ENCODE assay signal across 18 cellular contexts in the genomic region with DNA sequence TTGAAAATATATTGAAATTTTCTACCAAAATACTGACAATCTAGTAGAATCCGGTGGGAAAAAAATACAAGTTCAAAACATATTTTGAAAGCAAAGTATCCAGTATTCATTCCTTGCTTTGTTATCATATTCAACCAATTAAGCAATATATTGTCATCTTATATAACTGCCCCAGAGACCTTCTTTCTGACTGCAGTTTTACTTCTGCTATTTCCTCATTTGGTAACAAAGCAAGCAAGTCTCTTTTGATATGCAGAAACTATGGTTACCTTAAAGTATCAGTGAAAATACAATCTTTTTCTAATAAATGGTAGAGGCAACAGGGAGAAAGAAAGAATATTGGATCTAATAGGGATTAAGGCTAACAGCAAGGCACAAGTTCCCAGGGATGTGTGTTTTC.
"Had no signal": no experiment of that assay in that cellular context is flagged by ENCODE, and none has a peak within 500 bp of the region (broad histone marks: within the 10 kb centered on the region; RNA-seq: fewer than 3 reads in every experiment).

No MANE protein-coding gene starts in this region.

- H3K27me3 Mint-ChIP-seq: stimulated activated naive CD8-positive, alpha-beta T cell treated with anti-CD3 and anti-CD28 coated beads, Interleukin-15, Interleukin-2, amounts not matched to agents 100 ng/mL and 50 ng/mL, for 24 hours had no signal

- H3K27ac ChIP-seq: gastrocnemius medialis, heart right ventricle, neutrophil, pancreas, right lobe of liver, tibial nerve had no signal

- H3K36me3 Mint-ChIP-seq: activated naive CD4-positive, alpha-beta T cell treated with anti-CD3 and anti-CD28 coated beads, Interleukin-2, amount 50 U/mL, for 72 hours; natural killer cell treated with Interleukin-12 subunit alpha and Interleukin-12 subunit beta and Interleukin-15 and Interleukin-18, amount 100 ng/mL, for 72 hours had no signal

- ATAC-seq: activated naive CD4-positive, alpha-beta T cell treated with anti-CD3 and anti-CD28 coated beads, Interleukin-2, amount 50 U/mL, for 72 hours; gastrocnemius medialis; heart right ventricle; natural killer cell treated with Interleukin-12 subunit alpha and Interleukin-12 subunit beta and Interleukin-15 and Interleukin-18, amount 100 ng/mL, for 72 hours; pancreas; right lobe of liver had no signal

- H3K4me1 ChIP-seq: gastrocnemius medialis, heart right ventricle, pancreas, right lobe of liver, tibial nerve had no signal

- H3K27ac Mint-ChIP-seq: activated naive CD4-positive, alpha-beta T cell treated with anti-CD3 and anti-CD28 coated beads, Interleukin-2, amount 50 U/mL, for 72 hours; natural killer cell treated with Interleukin-12 subunit alpha and Interleukin-12 subunit beta and Interleukin-15 and Interleukin-18, amount 100 ng/mL, for 72 hours; stimulated activated naive CD8-positive, alpha-beta T cell treated with anti-CD3 and anti-CD28 coated beads, Interleukin-15, Interleukin-2, amounts not matched to agents 100 ng/mL and 50 ng/mL, for 24 hours had no signal

- H3K9me3 Mint-ChIP-seq: stimulated activated naive CD8-positive, alpha-beta T cell treated with anti-CD3 and anti-CD28 coated beads, Interleukin-15, Interleukin-2, amounts not matched to agents 100 ng/mL and 50 ng/mL, for 24 hours had no signal

- H3K27me3 ChIP-seq: gastrocnemius medialis, heart right ventricle, neutrophil, pancreas, right lobe of liver, tibial nerve had no signal

- H3K9me3 ChIP-seq: gastrocnemius medialis, heart right ventricle, neutrophil, pancreas, right lobe of liver, tibial nerve had no signal

- H3K4me3 ChIP-seq: gastrocnemius medialis, heart right ventricle, pancreas, right lobe of liver, tibial nerve had no signal

- H3K36me3 ChIP-seq: gastrocnemius medialis, heart right ventricle, neutrophil, pancreas, right lobe of liver, tibial nerve had no signal

- DNase-seq: activated CD4-positive, CD25-positive, alpha-beta regulatory T cell treated with anti-CD3 and anti-CD28 coated beads, Interleukin-2, amount 50 U/mL, for 72 hours; activated gamma-delta T cell; cerebellar nuclear complex; cortex of kidney; erythroblast; gastrocnemius medialis; heart right ventricle; pancreas; right lobe of liver; small intestine; stimulated activated CD4-positive, alpha-beta T cell treated with anti-CD3 and anti-CD28 coated beads, Interleukin-15, amount 100 ng/mL, for 24 hours; stimulated activated CD4-positive, alpha-beta T cell treated with anti-CD3 and anti-CD28 coated beads, Interleukin-2, amount 100 ng/mL, for 48 hours; T-helper 9 cell had no signal

- H3K4me3 Mint-ChIP-seq: natural killer cell treated with Interleukin-12 subunit alpha and Interleukin-12 subunit beta and Interleukin-15 and Interleukin-18, amount 100 ng/mL, for 72 hours; stimulated activated naive CD8-positive, alpha-beta T cell treated with anti-CD3 and anti-CD28 coated beads, Interleukin-15, Interleukin-2, amounts not matched to agents 100 ng/mL and 50 ng/mL, for 24 hours had no signal
